Comparison of ENCODE assay signal across 29 cellular contexts in the genomic region with DNA sequence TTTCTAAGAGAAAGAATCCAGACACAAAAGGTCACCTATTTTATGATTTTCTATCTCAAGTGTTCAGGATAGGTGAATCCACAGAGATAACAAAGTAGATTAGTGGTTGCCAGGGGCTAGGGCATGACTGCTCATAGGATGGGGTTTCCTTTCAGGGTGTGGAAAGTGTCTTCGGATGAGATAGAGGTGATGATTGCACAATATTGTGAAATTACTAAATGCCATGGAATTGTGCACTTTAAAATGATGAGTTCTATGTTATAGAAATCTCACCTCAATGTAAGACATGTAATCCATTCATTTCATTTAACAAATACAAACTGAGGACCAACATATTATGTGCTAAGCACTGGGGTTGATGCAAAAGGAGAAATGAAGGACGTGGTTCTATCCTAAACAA.
"Had no signal": no experiment of that assay in that cellular context is flagged by ENCODE, and none has a peak within 500 bp of the region (broad histone marks: within the 10 kb centered on the region; RNA-seq: fewer than 3 reads in every experiment).

No MANE protein-coding gene starts in this region.

- H3K4me2 ChIP-seq: hepatocyte had no signal

- H2AFZ ChIP-seq: hepatocyte had no signal

- H3K36me3 ChIP-seq: colonic mucosa, esophagus muscularis mucosa, esophagus squamous epithelium, gastrocnemius medialis, gastroesophageal sphincter, heart left ventricle, heart right ventricle had no signal

- FAIRE-seq: endometrium, endothelial cell of umbilical vein, frontal cortex had no signal

- H3K27ac ChIP-seq: colonic mucosa, coronary artery, dorsolateral prefrontal cortex, epithelial cell of prostate, esophagus muscularis mucosa, esophagus squamous epithelium, foreskin keratinocyte, gastrocnemius medialis, gastroesophageal sphincter, heart left ventricle, heart right ventricle, hepatocyte had no signal

- H3K9me3 ChIP-seq: colonic mucosa had no signal

- H3K4me1 Mint-ChIP-seq: endodermal cell had no signal

- H3K4me3 ChIP-seq: colonic mucosa, coronary artery, dorsolateral prefrontal cortex, esophagus muscularis mucosa, esophagus squamous epithelium, gastrocnemius medialis, gastroesophageal sphincter, heart left ventricle, heart right ventricle, hepatocyte had no signal

- H3K4me1 ChIP-seq: colonic mucosa, esophagus muscularis mucosa, esophagus squamous epithelium, foreskin keratinocyte, gastrocnemius medialis, gastroesophageal sphincter, heart left ventricle, heart right ventricle had no signal

- DNase-seq: colonic mucosa; cortex of kidney; dermis blood vessel endothelial cell; dorsolateral prefrontal cortex; effector CD4-positive, alpha-beta T cell; effector CD8-positive, alpha-beta T cell; effector memory CD4-positive, alpha-beta T cell; effector memory CD8-positive, alpha-beta T cell; endodermal cell; erythroblast; esophagus squamous epithelium; foreskin fibroblast; foreskin keratinocyte; foreskin melanocyte; gastrocnemius medialis; glutamatergic neuron; head of caudate nucleus; heart left ventricle; heart right ventricle had no signal

- H3K27me3 ChIP-seq: colonic mucosa, dorsolateral prefrontal cortex, esophagus muscularis mucosa, esophagus squamous epithelium, foreskin keratinocyte, gastrocnemius medialis, gastroesophageal sphincter, heart left ventricle, heart right ventricle, hepatocyte had no signal

- ATAC-seq: effector memory CD8-positive, alpha-beta T cell; esophagus mucosa; foreskin keratinocyte; gastrocnemius medialis; gastroesophageal sphincter; heart left ventricle; heart right ventricle had no signal

- H3K4me3 Mint-ChIP-seq: dendritic cell treated with granulocyte-macrophage colony-stimulating factor and Interleukin-4, amounts not matched to agents 40 ng/mL and 50 ng/mL, for 4 days; effector memory CD8-positive, alpha-beta T cell; endodermal cell had no signal

- H3K27me3 Mint-ChIP-seq: dendritic cell treated with granulocyte-macrophage colony-stimulating factor and Interleukin-4, amounts not matched to agents 40 ng/mL and 50 ng/mL, for 4 days; effector memory CD8-positive, alpha-beta T cell had no signal

- H3K27ac Mint-ChIP-seq: dendritic cell treated with granulocyte-macrophage colony-stimulating factor and Interleukin-4, amounts not matched to agents 40 ng/mL and 50 ng/mL, for 4 days; effector memory CD8-positive, alpha-beta T cell; endodermal cell had no signal

- H3K79me2 ChIP-seq: hepatocyte had no signal
